Comparison of ENCODE assay signal across 7 cellular contexts in genomic region chr11:48506169-48506568, GRCh38. TPM values are rescaled to one million over a fixed set of nuclear protein-coding genes. Genes with fewer than 3 reads are reported as not detected.
"Had no signal": no experiment of that assay in that cellular context is flagged by ENCODE, and none has a peak within 500 bp of the region (broad histone marks: within the 10 kb centered on the region; RNA-seq: fewer than 3 reads in every experiment).

No MANE protein-coding gene starts in this region.

RNA-seq across cellular contexts. Expression of gene OR4A47, which starts 17.6 kb away (rescaled TPM):
- total RNA-seq: GM23248, GM23338, H1, H4, H7, H9, HFFc6 had no signal
- polyA plus RNA-seq: GM23248, GM23338, H1 had no signal
